Comparison of ENCODE assay signal across 10 cellular contexts in the genomic region with DNA sequence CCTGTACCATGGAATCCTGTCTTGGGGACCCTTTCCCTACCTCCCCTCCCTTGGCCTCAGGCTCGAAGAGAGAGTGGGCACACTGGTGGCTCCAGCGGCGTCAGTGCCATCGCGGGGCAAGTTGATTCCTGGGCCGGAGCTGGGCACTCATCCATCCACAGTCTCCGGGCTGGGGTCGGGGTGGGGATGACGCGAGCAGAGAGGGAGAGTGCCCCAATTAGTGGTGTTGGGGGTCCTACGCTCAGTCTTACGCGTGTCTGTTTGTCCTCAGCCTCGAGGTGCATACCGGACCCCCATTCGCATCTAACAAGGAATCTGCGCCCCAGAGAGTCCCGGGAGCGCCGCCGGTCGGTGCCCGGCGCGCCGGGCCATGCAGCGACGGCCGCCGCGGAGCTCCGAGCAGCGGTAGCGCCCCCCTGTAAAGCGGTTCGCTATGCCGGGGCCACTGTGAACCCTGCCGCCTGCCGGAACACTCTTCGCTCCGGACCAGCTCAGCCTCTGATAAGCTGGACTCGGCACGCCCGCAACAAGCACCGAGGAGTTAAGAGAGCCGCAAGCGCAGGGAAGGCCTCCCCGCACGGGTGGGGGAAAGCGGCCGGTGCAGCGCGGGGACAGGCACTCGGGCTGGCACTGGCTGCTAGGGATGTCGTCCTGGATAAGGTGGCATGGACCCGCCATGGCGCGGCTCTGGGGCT. TPM values are rescaled to one million over a fixed set of nuclear protein-coding genes. Genes with fewer than 3 reads are reported as not detected.
DNase-seq lines count a peak whose midpoint lies in the region; ATAC-seq and TF ChIP-seq lines count a peak whose summit lies in the region.
"Had no signal": no experiment of that assay in that cellular context is flagged by ENCODE, and none has a peak within 500 bp of the region (broad histone marks: within the 10 kb centered on the region; RNA-seq: fewer than 3 reads in every experiment).

No MANE protein-coding gene starts in this region.

- WGBS in urinary bladder = 2% methylated on average over 58 of the region's 58 CpGs

- H3K4me1 ChIP-seq in effector memory CD4-positive, alpha-beta T cell (ENCODE audit: control insufficient read depth, insufficient read depth, low read length, poor library complexity, severe bottlenecking) = no peaks in the 10 kb centered on the region
- peaks cover 1% of the 10 kb centered on the region for H3K4me1 ChIP-seq in urinary bladder (ENCODE audit: insufficient read depth)

- H3K36me3 Mint-ChIP-seq in mesothelial cell of epicardium = peaks cover 1% of the 10 kb centered on the region

- H3K9me3 Mint-ChIP-seq in mesothelial cell of epicardium = peaks cover 8% of the 10 kb centered on the region

- H3K9me3 ChIP-seq in effector memory CD4-positive, alpha-beta T cell (ENCODE audit: control insufficient read depth, low read length) = no peaks in the 10 kb centered on the region

- H3K27ac Mint-ChIP-seq in mesothelial cell of epicardium = peak overlapping the region; percentile 67
- H3K27ac Mint-ChIP-seq: activated CD8-positive, alpha-beta T cell treated with anti-CD3 and anti-CD28 coated beads, Interleukin-2, amount 10 ng/mL, durations not matched to agents 7 days and 5 days had no signal

- DNase-seq in Right ventricle myocardium inferior (ENCODE audit: missing footprints) (peak; percentile 59), cardiac septum (ENCODE audit: low spot score) (no peak), mesothelial cell of epicardium (ENCODE audit: low spot score in 2 of 2, unreplicated experiment in 2 of 2) (peak; percentile 21 to 46), A172 (ENCODE audit: low spot score) (no peak), activated gamma-delta T cell treated with Interleukin-2 at 50 U/mL for 16 hours (no peak), NCI-H187 treated with DMSO at 0.1 percent for 48 hours (lab: John Stamatoyannopoulos, UW) (no peak)
- no peak for DNase-seq in effector memory CD4-positive, alpha-beta T cell
- DNase-seq: activated CD8-positive, alpha-beta T cell treated with anti-CD3 and anti-CD28 coated beads, Interleukin-2, amount 10 ng/mL, durations not matched to agents 7 days and 5 days; DND-41 had no signal

- intact Hi-C loops in Right ventricle myocardium inferior (cut with DNase I) = no loop called here
- intact Hi-C loops in cardiac septum (cut with DNase I) = no loop called here

- H3K27me3 ChIP-seq in effector memory CD4-positive, alpha-beta T cell (replicated peaks; ENCODE audit: control insufficient read depth, insufficient read depth, low read length, poor library complexity, severe bottlenecking) = no peaks in the 10 kb centered on the region

- H3K4me1 Mint-ChIP-seq in mesothelial cell of epicardium = peaks cover 40% of the 10 kb centered on the region

- peaks cover 26% of the 10 kb centered on the region for H3K27me3 Mint-ChIP-seq in mesothelial cell of epicardium (ENCODE audit: low read depth)

- H3K4me3 Mint-ChIP-seq in mesothelial cell of epicardium = peak overlapping the region; percentile 81
- H3K4me3 Mint-ChIP-seq: activated CD8-positive, alpha-beta T cell treated with anti-CD3 and anti-CD28 coated beads, Interleukin-2, amount 10 ng/mL, durations not matched to agents 7 days and 5 days had no signal

- peak; percentile 53 for ATAC-seq in Right ventricle myocardium inferior

- peak overlapping the region; percentile 29 for H3K4me3 ChIP-seq in effector memory CD4-positive, alpha-beta T cell (ENCODE audit: insufficient read depth, low read depth, low read length, poor library complexity, severe bottlenecking)
- H3K4me3 ChIP-seq in urinary bladder (ENCODE audit: low read depth, low read length) = peak overlapping the region; percentile 27

- TF ChIP-seq CTCF in mesothelial cell of epicardium (IDR thresholded peaks at IDR 0.05; ENCODE audit: unreplicated experiment) = peak; percentile 14

- no peak overlapping the region for H3K27ac ChIP-seq in effector memory CD4-positive, alpha-beta T cell (ENCODE audit: insufficient read depth, low read length, poor library complexity, severe bottlenecking)
- no peak overlapping the region for H3K27ac ChIP-seq in urinary bladder (ENCODE audit: low read depth)

- H3K36me3 ChIP-seq in effector memory CD4-positive, alpha-beta T cell (ENCODE audit: control insufficient read depth, insufficient read depth, low read length) = no peaks in the 10 kb centered on the region
- H3K36me3 ChIP-seq in urinary bladder (ENCODE audit: insufficient read depth) = no peaks in the 10 kb centered on the region

RNA-seq across cellular contexts. Expression of gene NTRK2, which starts 0.7 kb away (rescaled TPM):
- total RNA-seq in Right ventricle myocardium inferior (8.2 TPM), cardiac septum (3.7 TPM), mesothelial cell of epicardium (63.4 to 67.5 TPM (median 65.0 TPM) in 3 replicates), urinary bladder (56.7 TPM)
- 7.7 TPM for polyA plus RNA-seq in urinary bladder
- total RNA-seq in A172 (2014; rRNA removed; shearing (Covaris generic)) = not detected in 2 replicates

Comparison
In these comparisons a context has a peak if more than half of its experiments do, and no peak if none do; other contexts are left out.
1. DNase-seq: peak in Right ventricle myocardium inferior (single experiment) and mesothelial cell of epicardium (2 of 2); none in cardiac septum (single experiment), effector memory CD4-positive, alpha-beta T cell (0 of 3), A172 (single experiment), activated gamma-delta T cell treated with Interleukin-2 at 50 U/mL for 16 hours (single experiment) and NCI-H187 treated with DMSO at 0.1 percent for 48 hours (single experiment).